ENCODE assay signal across 1 cellular context in the genomic region with DNA sequence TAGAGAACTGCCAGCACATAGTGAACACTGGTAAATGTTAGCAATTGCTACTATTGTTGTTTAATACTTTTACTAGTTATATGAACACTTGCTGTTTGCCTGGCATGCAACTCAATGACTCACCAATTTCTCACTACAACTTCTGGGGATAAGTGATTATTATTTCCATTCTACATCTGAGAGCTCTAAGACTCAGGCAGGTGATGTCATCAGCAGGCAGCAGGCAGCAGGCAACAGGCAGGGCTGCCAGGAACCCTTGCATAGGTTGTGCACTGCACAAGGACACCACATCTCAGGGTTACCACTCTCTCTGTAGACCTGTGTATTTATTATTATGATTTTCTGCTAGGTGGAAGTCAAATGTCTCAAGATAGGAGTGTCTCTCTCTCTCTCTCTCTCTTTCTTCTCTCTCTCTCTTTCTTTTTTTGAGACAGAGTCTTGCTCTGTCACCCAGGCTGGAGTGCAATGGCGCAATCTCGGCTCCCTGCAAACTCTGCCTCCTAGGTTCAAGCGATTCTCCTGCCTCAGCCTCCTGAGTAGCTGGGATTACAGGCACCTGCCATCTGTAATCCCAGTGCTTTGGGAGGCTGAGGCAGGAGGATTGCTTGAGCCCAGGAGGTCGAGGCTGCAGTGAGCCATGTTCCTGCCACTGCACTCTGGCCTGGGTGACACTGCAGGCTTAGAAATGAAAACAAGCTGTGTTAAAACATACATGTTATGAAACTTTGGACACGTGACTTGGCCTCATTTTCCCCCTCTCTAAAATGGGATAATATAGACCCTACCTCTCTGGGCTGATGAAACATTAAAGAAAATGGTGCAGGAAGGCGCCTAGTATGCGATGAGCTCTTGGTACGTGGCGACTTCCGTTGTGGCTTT.
TF ChIP-seq lines count a peak whose summit lies in the region.

No MANE protein-coding gene starts in this region.

TF ChIP-seq in SK-N-SH treated with all-trans-retinoic acid at 6 μM for 48 hours, 23 proteins besides CTCF, POLR2A, EP300 and RAD21 (continued from another document):
- TF ChIP-seq, protein P1, sequence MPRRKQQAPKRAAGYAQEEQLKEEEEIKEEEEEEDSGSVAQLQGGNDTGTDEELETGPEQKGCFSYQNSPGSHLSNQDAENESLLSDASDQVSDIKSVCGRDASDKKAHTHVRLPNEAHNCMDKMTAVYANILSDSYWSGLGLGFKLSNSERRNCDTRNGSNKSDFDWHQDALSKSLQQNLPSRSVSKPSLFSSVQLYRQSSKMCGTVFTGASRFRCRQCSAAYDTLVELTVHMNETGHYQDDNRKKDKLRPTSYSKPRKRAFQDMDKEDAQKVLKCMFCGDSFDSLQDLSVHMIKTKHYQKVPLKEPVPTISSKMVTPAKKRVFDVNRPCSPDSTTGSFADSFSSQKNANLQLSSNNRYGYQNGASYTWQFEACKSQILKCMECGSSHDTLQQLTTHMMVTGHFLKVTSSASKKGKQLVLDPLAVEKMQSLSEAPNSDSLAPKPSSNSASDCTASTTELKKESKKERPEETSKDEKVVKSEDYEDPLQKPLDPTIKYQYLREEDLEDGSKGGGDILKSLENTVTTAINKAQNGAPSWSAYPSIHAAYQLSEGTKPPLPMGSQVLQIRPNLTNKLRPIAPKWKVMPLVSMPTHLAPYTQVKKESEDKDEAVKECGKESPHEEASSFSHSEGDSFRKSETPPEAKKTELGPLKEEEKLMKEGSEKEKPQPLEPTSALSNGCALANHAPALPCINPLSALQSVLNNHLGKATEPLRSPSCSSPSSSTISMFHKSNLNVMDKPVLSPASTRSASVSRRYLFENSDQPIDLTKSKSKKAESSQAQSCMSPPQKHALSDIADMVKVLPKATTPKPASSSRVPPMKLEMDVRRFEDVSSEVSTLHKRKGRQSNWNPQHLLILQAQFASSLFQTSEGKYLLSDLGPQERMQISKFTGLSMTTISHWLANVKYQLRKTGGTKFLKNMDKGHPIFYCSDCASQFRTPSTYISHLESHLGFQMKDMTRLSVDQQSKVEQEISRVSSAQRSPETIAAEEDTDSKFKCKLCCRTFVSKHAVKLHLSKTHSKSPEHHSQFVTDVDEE (CRISPR knock-in tag; IDR thresholded peaks at IDR 0.05) = no peak
- no peak for TF ChIP-seq ZNF8 (CRISPR knock-in tag; IDR thresholded peaks at IDR 0.05)
- TF ChIP-seq OSR1 (CRISPR knock-in tag; IDR thresholded peaks at IDR 0.05) = no peak
- no peak for TF ChIP-seq ZNF70 (CRISPR knock-in tag; IDR thresholded peaks at IDR 0.05)
- TF ChIP-seq, protein P2, sequence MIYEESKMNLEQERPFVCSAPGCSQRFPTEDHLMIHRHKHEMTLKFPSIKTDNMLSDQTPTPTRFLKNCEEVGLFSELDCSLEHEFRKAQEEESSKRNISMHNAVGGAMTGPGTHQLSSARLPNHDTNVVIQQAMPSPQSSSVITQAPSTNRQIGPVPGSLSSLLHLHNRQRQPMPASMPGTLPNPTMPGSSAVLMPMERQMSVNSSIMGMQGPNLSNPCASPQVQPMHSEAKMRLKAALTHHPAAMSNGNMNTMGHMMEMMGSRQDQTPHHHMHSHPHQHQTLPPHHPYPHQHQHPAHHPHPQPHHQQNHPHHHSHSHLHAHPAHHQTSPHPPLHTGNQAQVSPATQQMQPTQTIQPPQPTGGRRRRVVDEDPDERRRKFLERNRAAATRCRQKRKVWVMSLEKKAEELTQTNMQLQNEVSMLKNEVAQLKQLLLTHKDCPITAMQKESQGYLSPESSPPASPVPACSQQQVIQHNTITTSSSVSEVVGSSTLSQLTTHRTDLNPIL (CRISPR knock-in tag; IDR thresholded peaks at IDR 0.05; ENCODE audit: low read depth) = no peak
- no peak for TF ChIP-seq BACH2 (CRISPR knock-in tag; IDR thresholded peaks at IDR 0.05; ENCODE audit: borderline replicate concordance)
